16 cellular contexts compared by ENCODE assay signal in the genomic region with DNA sequence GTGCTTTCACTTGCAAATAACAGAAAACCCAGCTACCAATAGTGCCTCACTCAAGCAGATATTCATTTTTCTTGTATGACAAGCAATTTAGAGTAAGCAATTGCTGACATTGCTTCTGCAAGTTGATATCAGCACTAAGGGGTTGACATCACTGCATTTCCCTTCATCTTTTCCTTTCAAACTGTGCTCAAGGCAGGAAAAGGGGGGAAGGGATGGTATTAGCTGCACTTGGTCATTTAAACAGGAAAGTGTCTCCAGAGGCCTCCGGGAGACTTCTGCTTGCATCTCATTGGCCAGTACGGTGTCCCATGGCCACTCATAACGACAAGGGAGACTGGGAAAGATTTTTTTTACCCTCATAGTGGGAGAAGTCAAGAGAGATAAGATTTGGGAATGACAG.
DNase-seq lines count a peak whose midpoint lies in the region; ATAC-seq, FAIRE-seq and TF ChIP-seq lines count a peak whose summit lies in the region.
"Had no signal": no experiment of that assay in that cellular context is flagged by ENCODE, and none has a peak within 500 bp of the region (broad histone marks: within the 10 kb centered on the region; RNA-seq: fewer than 3 reads in every experiment).

No MANE protein-coding gene starts in this region.

- FAIRE-seq in H1 (lab: Jason Lieb, UNC) = no peak
- FAIRE-seq in HepG2 (lab: Jason Lieb, UNC) = no peak
- FAIRE-seq: G401.6, GM12892 had no signal

- no peaks in the 10 kb centered on the region for H3K9me3 ChIP-seq in H1 (ENCODE audit: insufficient read depth in 2 of 2, low read depth in 1 of 2, low read length in 1 of 2)
- H3K9me3 ChIP-seq in HepG2 (ENCODE audit: low read length) = no peaks in the 10 kb centered on the region
- no peaks in the 10 kb centered on the region for H3K9me3 ChIP-seq in neural cell (ENCODE audit: low read length)

- no peak overlapping the region for H3K4me3 Mint-ChIP-seq in Calu3 (ENCODE audit: low read depth, unreplicated experiment)
- H3K4me3 Mint-ChIP-seq: CD4-positive, alpha-beta memory T cell had no signal

- TF ChIP-seq RAD21 in H1 (IDR thresholded peaks at IDR 0.05 in 1 of 2, conservative IDR thresholded peaks at IDR 0.05 in 1 of 2; ENCODE audit: low read depth in 2 of 2, low read length in 2 of 2) (no peak), HepG2 (CRISPR knock-in tag; IDR thresholded peaks at IDR 0.05) (no peak), neural cell (conservative IDR thresholded peaks at IDR 0.05) (no peak)

- TF ChIP-seq CTCF in H1 (IDR thresholded peaks at IDR 0.05; ENCODE audit: control extremely low read depth in 1 of 3, insufficient read depth in 1 of 3, low read depth in 1 of 3, low read length in 3 of 3) (no peak), HepG2 (CRISPR knock-in tag; IDR thresholded peaks at IDR 0.05) (no peak), neural cell (IDR thresholded peaks at IDR 0.05; ENCODE audit: poor library complexity, severe bottlenecking) (no peak), Calu3 (IDR thresholded peaks at IDR 0.05; ENCODE audit: unreplicated experiment) (no peak), omental fat pad (IDR thresholded peaks at IDR 0.05) (no peak)

- H3K4ac ChIP-seq in H1 (replicated peaks; ENCODE audit: insufficient read length, low read depth, low read length) = no peak overlapping the region

- H3K14ac ChIP-seq in H1 (ENCODE audit: insufficient read length) = no peak overlapping the region

- H3K9ac ChIP-seq in H1 (replicated peaks in 1 of 4; ENCODE audit: extremely low read depth in 1 of 4, low read depth in 3 of 4, low read length in 3 of 4) (no peak overlapping the region), HepG2 (ENCODE audit: insufficient read depth, low read depth, low read length) (no peak overlapping the region), neural cell (ENCODE audit: low read length) (peak overlapping the region; percentile 36)

- H3K4me2 ChIP-seq in H1 (ENCODE audit: insufficient read depth in 1 of 2, low read depth in 2 of 2, low read length in 2 of 2) = 0 out of 4 replicates have a peak overlapping the region, but pooled peaks of 1 of the 2 experiments have one; percentile 2
- H3K4me2 ChIP-seq in HepG2 (ENCODE audit: low read depth, low read length) = no peak overlapping the region
- H3K4me2 ChIP-seq in neural cell (ENCODE audit: low read length) = peak overlapping the region; percentile 15

- H3K4me1 ChIP-seq in H1 (replicated peaks in 1 of 4; ENCODE audit: control insufficient read depth in 3 of 4, insufficient read depth in 4 of 4, low read length in 3 of 4) = peaks cover 0 to 4% (median 0%) of the 10 kb centered on the region in 4 experiments; a peak in 1 of 7 replicates
- no peaks in the 10 kb centered on the region for H3K4me1 ChIP-seq in HepG2 (ENCODE audit: insufficient read depth, low read length)

- H3K23ac ChIP-seq in H1 (ENCODE audit: insufficient read length) = no peak overlapping the region

- no peaks in the 10 kb centered on the region for H3K27me3 Mint-ChIP-seq in Calu3 (ENCODE audit: unreplicated experiment)

- H3K18ac ChIP-seq in H1 (ENCODE audit: extremely low read depth, low read length) = no peak overlapping the region

- no peaks in the 10 kb centered on the region for H3F3A ChIP-seq in neural cell (ENCODE audit: insufficient read depth, low read length, poor library complexity, severe bottlenecking)

- intact Hi-C loops in HepG2 (cut with micrococcal nuclease; ENCODE audit: unreplicated experiment) = no loop called here
- intact Hi-C loops in Calu3 (cut with micrococcal nuclease; ENCODE audit: unreplicated experiment) = no loop called here

- no peaks in the 10 kb centered on the region for H3K9me3 Mint-ChIP-seq in Calu3 (ENCODE audit: low read depth, unreplicated experiment)

- TF ChIP-seq POLR2A in H1 (IDR thresholded peaks at IDR 0.05; ENCODE audit: control extremely low read depth in 1 of 2, low read depth in 2 of 2, low read length in 2 of 2) (no peak), HepG2 (IDR thresholded peaks at IDR 0.05; ENCODE audit: insufficient read depth in 1 of 2, low read depth in 2 of 2, low read length in 2 of 2) (no peak)

- no peaks in the 10 kb centered on the region for H3K79me2 ChIP-seq in H1 (ENCODE audit: control insufficient read depth in 1 of 2, insufficient read depth in 2 of 2, low read length in 2 of 2)
- H3K79me2 ChIP-seq in HepG2 (ENCODE audit: insufficient read depth, low read length) = no peaks in the 10 kb centered on the region
- H3K79me2 ChIP-seq in neural cell (replicated peaks; ENCODE audit: insufficient read depth, low read length) = no peaks in the 10 kb centered on the region

- no peaks in the 10 kb centered on the region for H3K23me2 ChIP-seq in H1 (ENCODE audit: low read depth, low read length)

- no peaks in the 10 kb centered on the region for H3K36me3 Mint-ChIP-seq in Calu3 (ENCODE audit: insufficient read depth, unreplicated experiment)
- H3K36me3 Mint-ChIP-seq: CD4-positive, alpha-beta memory T cell had no signal

- H2BK120ac ChIP-seq in H1 (replicated peaks; ENCODE audit: low read depth, low read length) = no peak overlapping the region

- no peaks in the 10 kb centered on the region for H3K36me3 ChIP-seq in H1 (ENCODE audit: control insufficient read depth in 2 of 4, insufficient read depth in 4 of 4, low read length in 3 of 4)
- no peaks in the 10 kb centered on the region for H3K36me3 ChIP-seq in HepG2 (replicated peaks in 1 of 2; ENCODE audit: control insufficient read depth in 1 of 2, insufficient read depth in 2 of 2, low read length in 2 of 2)
- H3K36me3 ChIP-seq in neural cell (ENCODE audit: insufficient read depth, low read length) = no peaks in the 10 kb centered on the region

- no peak overlapping the region for H3K27ac Mint-ChIP-seq in Calu3 (ENCODE audit: unreplicated experiment)
- H3K27ac Mint-ChIP-seq: CD4-positive, alpha-beta memory T cell had no signal

- TF ChIP-seq EP300 in H1 (IDR thresholded peaks at IDR 0.05; ENCODE audit: borderline replicate concordance in 1 of 2, low read depth in 2 of 2, low read length in 2 of 2) (no peak), HepG2 (IDR thresholded peaks at IDR 0.05; ENCODE audit: low read depth in 2 of 2, low read length in 2 of 2) (no peak), HepG2 (CRISPR knock-in tag; IDR thresholded peaks at IDR 0.05; ENCODE audit: borderline replicate concordance) (no peak), neural cell (conservative IDR thresholded peaks at IDR 0.05; ENCODE audit: poor library complexity, severe bottlenecking) (peak; percentile 89)

- H4K8ac ChIP-seq in H1 (ENCODE audit: extremely low read depth, insufficient read depth, low read length) = no peak overlapping the region

- no peaks in the 10 kb centered on the region for H3K79me1 ChIP-seq in H1 (ENCODE audit: low read depth, low read length)

- no peak overlapping the region for H3K56ac ChIP-seq in H1 (replicated peaks; ENCODE audit: insufficient read length, low read depth, low read length)

- in situ Hi-C loops in HepG2 (cut with HindIII; ENCODE audit: extremely low pct_ligation_motif_present, low pct_unique_long_range_greater_than_20kb) = no loop called here

- H3K27ac ChIP-seq in H1 (ENCODE audit: low read depth, low read length) (no peak overlapping the region), HepG2 (ENCODE audit: extremely low read length, insufficient read depth, low read length) (no peak overlapping the region), neural cell (ENCODE audit: low read length) (peak overlapping the region; percentile 78)

- peak overlapping the region; percentile 65; the same call in 1 of the 2 replicates for H2AFZ ChIP-seq in H1 (ENCODE audit: low read length)
- no peak overlapping the region for H2AFZ ChIP-seq in HepG2 (ENCODE audit: low read length)
- H2AFZ ChIP-seq in neural cell (ENCODE audit: low read depth, low read length) = peak overlapping the region; percentile 48

- no TSS peak for BruUV-seq in HepG2 (replicated peaks; lab: Mats Ljungman, UMichigan)
- no TSS peak for BruUV-seq in Calu3 (replicated peaks; lab: Mats Ljungman, UMichigan)

- no peak overlapping the region for H2BK15ac ChIP-seq in H1 (ENCODE audit: low read length)

- DNase-seq in H1 (ENCODE audit: low read depth in 1 of 2, low spot score in 2 of 2) (no peak), HepG2 (ENCODE audit: low spot score) (no peak), Calu3 (no peak), omental fat pad (ENCODE audit: low spot score) (no peak), pons (ENCODE audit: low spot score) (no peak)
- DNase-seq: C1 segment of cervical spinal cord; CD4-positive, alpha-beta memory T cell; COR-L47; DMS153; DND-41; GOT3; H7 had no signal

- no peak overlapping the region for H2BK20ac ChIP-seq in H1 (ENCODE audit: low read length)

- no peak overlapping the region for H2BK5ac ChIP-seq in H1 (ENCODE audit: low read depth, low read length)

- H4K5ac ChIP-seq in H1 (ENCODE audit: insufficient read length, low read depth, low read length) = no peak overlapping the region

- H2AK5ac ChIP-seq in H1 (ENCODE audit: low read depth, low read length) = no peak overlapping the region

- no peak overlapping the region for H2BK12ac ChIP-seq in H1 (ENCODE audit: low read depth, low read length)

- CTCF ChIA-PET in H1 (lab: Charles Lee; ENCODE audit: partially characterized antibody) = interaction anchor here (1.1 kb wide), 1 partner anchor 250 kb away, joined by 3 read pairs; no protein-coding TSS in a partner anchor
- CTCF ChIA-PET in HepG2 (lab: Yijun Ruan, JAX; ENCODE audit: low intra/inter-chr PET ratio, low total read pairs) = no interaction called here
- CTCF ChIA-PET in Calu3 (lab: Charles Lee) = no interaction called here

- no peaks in the 10 kb centered on the region for H4K20me1 ChIP-seq in H1 (replicated peaks in 1 of 2; ENCODE audit: control insufficient read depth in 1 of 2, insufficient read depth in 2 of 2, low read length in 2 of 2)
- no peaks in the 10 kb centered on the region for H4K20me1 ChIP-seq in HepG2 (ENCODE audit: insufficient read depth, low read length)
- H4K20me1 ChIP-seq in neural cell (ENCODE audit: insufficient read depth) = no peaks in the 10 kb centered on the region

- ATAC-seq in HepG2 = no peak
- no peak for ATAC-seq in omental fat pad (ENCODE audit: low FRiP score)
- ATAC-seq: HCT116 had no signal

- POLR2A ChIA-PET in H1 (lab: Charles Lee; ENCODE audit: partially characterized antibody) (no interaction called here), HepG2 (lab: Yijun Ruan, JAX) (no interaction called here)

- H3K27me3 ChIP-seq in H1 (replicated peaks in 1 of 4; ENCODE audit: control insufficient read depth in 3 of 4, extremely low read depth in 1 of 4, insufficient read depth in 3 of 4, low read length in 3 of 4) (no peaks in the 10 kb centered on the region), HepG2 (ENCODE audit: control insufficient read depth in 1 of 2, insufficient read depth in 2 of 2, low read length in 2 of 2) (no peaks in the 10 kb centered on the region), neural cell (ENCODE audit: insufficient read depth, low read depth, low read length) (no peaks in the 10 kb centered on the region)

- no peaks in the 10 kb centered on the region for H3K9me2 ChIP-seq in neural cell (ENCODE audit: insufficient read depth, low read length)

- WGBS in H1 (ENCODE audit: extremely low coverage in 1 of 2, insufficient coverage in 1 of 2, insufficient read length in 1 of 2, insufficient replicate concordance in 2 of 2, low coverage in 1 of 2, low lambda C conversion rate in 2 of 2, missing lambda C conversion rate in 1 of 2), 2 experiments = 76% methylated on average over 3 of the region's 3 CpGs; no CpG with 5 or more reads in 1 of the 2 experiments
- WGBS in HepG2 (ENCODE audit: low lambda C conversion rate) = 21% methylated on average over 3 of the region's 3 CpGs

- H3K4me3 ChIP-seq in H1 (ENCODE audit: extremely low read depth in 1 of 4, insufficient read depth in 2 of 4, low read depth in 3 of 4, low read length in 4 of 4) (no peak overlapping the region), HepG2 (replicated peaks in 1 of 3; ENCODE audit: insufficient read depth in 1 of 3, low read depth in 2 of 3, low read length in 3 of 3) (no peak overlapping the region), neural cell (ENCODE audit: low read length) (peak overlapping the region; percentile 19)

- H4K91ac ChIP-seq in H1 (replicated peaks; ENCODE audit: insufficient read length, low read length) = no peak overlapping the region

- H3K4me1 Mint-ChIP-seq in Calu3 (ENCODE audit: low read depth, unreplicated experiment) = no peaks in the 10 kb centered on the region
- H3K4me1 Mint-ChIP-seq: CD4-positive, alpha-beta memory T cell had no signal
